Comparison of ENCODE assay signal across 1 cellular context in genomic region chr14:89436274-89436656, GRCh38.
TF ChIP-seq lines count a peak whose summit lies in the region.

No MANE protein-coding gene starts in this region.

TF ChIP-seq in H1, 55 proteins besides CTCF, POLR2A, EP300 and RAD21:
- TF ChIP-seq ATF3 (IDR thresholded peaks at IDR 0.05; ENCODE audit: insufficient read depth, low read depth, low read length) (no peak), SRF (IDR thresholded peaks at IDR 0.05; ENCODE audit: low read depth, low read length) (no peak), HDAC2 (IDR thresholded peaks at IDR 0.05; ENCODE audit: borderline replicate concordance in 1 of 2, low read depth in 2 of 2, low read length in 2 of 2) (no peak), CHD7 (IDR thresholded peaks at IDR 0.05; ENCODE audit: insufficient replicate concordance, low read length) (no peak), CREB1 (IDR thresholded peaks at IDR 0.05) (no peak), GABPA (IDR thresholded peaks at IDR 0.05; ENCODE audit: borderline replicate concordance, insufficient read depth, low read length) (no peak)
